ENCODE assay signal across 9 cellular contexts in the genomic region with DNA sequence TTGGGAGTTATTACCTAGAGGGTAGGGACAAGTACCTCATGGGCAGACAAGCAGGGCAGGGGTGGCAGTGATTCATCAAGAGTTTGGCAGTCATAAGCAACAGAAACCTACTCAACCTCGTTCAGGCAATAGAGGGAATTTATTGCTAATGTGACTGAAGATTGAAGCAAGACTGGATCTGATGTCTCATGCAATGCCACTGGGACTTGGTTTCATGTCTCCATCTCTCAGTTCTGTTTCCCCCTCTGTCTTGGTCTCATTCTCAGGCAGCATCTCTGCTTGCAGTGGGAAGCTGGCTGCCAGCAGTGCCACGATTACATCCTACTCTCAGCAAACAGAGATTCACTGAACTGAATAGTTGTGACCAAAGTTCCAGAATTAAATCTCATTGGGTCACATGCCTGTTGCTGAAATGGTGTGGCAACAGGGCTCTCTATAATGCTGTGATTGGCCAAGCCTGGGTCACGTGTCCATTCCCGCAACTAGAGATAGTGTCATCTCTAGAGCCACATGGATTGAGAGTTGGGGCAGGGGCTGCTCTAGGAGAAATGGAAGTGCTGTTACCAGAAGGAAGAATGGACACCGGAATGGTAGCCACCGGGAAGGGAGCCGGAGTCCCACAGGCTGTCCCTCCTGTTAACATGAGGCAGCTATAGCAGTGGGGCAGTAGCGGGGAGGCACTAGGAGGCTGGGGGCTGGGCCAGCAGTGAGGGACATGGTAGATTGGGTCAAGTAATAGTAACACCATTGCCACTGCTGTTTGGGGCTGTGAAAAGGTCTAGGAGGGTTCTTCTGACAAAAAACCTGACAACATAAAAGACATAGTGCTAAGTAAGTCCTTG. TPM values are rescaled to one million over a fixed set of nuclear protein-coding genes. Genes with fewer than 3 reads are reported as not detected.
DNase-seq lines count a peak whose midpoint lies in the region; TF ChIP-seq lines count a peak whose summit lies in the region.
"Had no signal": no experiment of that assay in that cellular context is flagged by ENCODE, and none has a peak within 500 bp of the region (broad histone marks: within the 10 kb centered on the region; RNA-seq: fewer than 3 reads in every experiment).

No MANE protein-coding gene starts in this region.

- H3K4me3 ChIP-seq in MG63 (no peak overlapping the region), neutrophil (ENCODE audit: low read depth in 1 of 2, low read length in 1 of 2) (no peak overlapping the region)

- peaks cover 4% of the 10 kb centered on the region for H3K36me3 Mint-ChIP-seq in progenitor cell of endocrine pancreas (ENCODE audit: insufficient read depth)

- peaks cover 24 to 29% of the 10 kb centered on the region in 2 experiments for H3K4me1 ChIP-seq in neutrophil (ENCODE audit: control insufficient read depth in 1 of 2, insufficient read depth in 1 of 2, low read depth in 1 of 2, low read length in 1 of 2)

- no peak overlapping the region for H3K27ac Mint-ChIP-seq in progenitor cell of endocrine pancreas

- DNase-seq in EH (ENCODE audit: low read depth): peak; percentile 35
- DNase-seq in MG63: peak; percentile 61
- DNase-seq in activated naive CD8-positive, alpha-beta T cell treated with anti-CD3 and anti-CD28 coated beads, Interleukin-2, amount 50 U/mL, for 16 hours (ENCODE audit: low read depth, low spot score): peak; percentile 27
- no peak for DNase-seq in central memory CD4-positive, alpha-beta T cell
- no peak for DNase-seq in COLO668 (lab: John Stamatoyannopoulos, UW; ENCODE audit: unreplicated experiment)
- DNase-seq in progenitor cell of endocrine pancreas (ENCODE audit: low spot score, unreplicated experiment): no peak
- DNase-seq in NK-92 treated with Interleukin-12 subunit alpha and Interleukin-12 subunit beta, amount 100 ng/mL, for 24 hours (lab: John Stamatoyannopoulos, UW): no peak
- DNase-seq: NCI-H774 had no signal

- H3K9me3 ChIP-seq in MG63 (peaks cover 4% of the 10 kb centered on the region), neutrophil (no peaks in the 10 kb centered on the region)

- H3K27me3 Mint-ChIP-seq in progenitor cell of endocrine pancreas: no peaks in the 10 kb centered on the region

- H3K36me3 ChIP-seq in MG63 (peaks cover 2% of the 10 kb centered on the region), neutrophil (no peaks in the 10 kb centered on the region)

- TF ChIP-seq CTCF in neutrophil (IDR thresholded peaks at IDR 0.05) (no peak), progenitor cell of endocrine pancreas (IDR thresholded peaks at IDR 0.05; ENCODE audit: unreplicated experiment) (no peak)

- H3K27ac ChIP-seq in neutrophil: peak overlapping the region; percentile 1

- no peak overlapping the region for H3K4me3 Mint-ChIP-seq in progenitor cell of endocrine pancreas (ENCODE audit: low read depth)

- H3K4me1 Mint-ChIP-seq in progenitor cell of endocrine pancreas (ENCODE audit: low read depth): peaks cover 10% of the 10 kb centered on the region

- no peaks in the 10 kb centered on the region for H3K27me3 ChIP-seq in MG63
- H3K27me3 ChIP-seq in neutrophil: no peaks in the 10 kb centered on the region

- H3K9me3 Mint-ChIP-seq in progenitor cell of endocrine pancreas (ENCODE audit: low read depth): peaks cover 4% of the 10 kb centered on the region

RNA-seq across cellular contexts. Expression of gene CDC42, which starts 3.9 kb away (rescaled TPM):
- 317 and 378 TPM in 2 replicates for total RNA-seq in MG63 (2014; rRNA removed; shearing (Covaris generic); ENCODE audit: low replicate concordance)
- 287 and 288 TPM in 2 replicates for total RNA-seq in progenitor cell of endocrine pancreas

RNA-seq across cellular contexts. Expression of gene CELA3A, which starts 47.1 kb away (rescaled TPM):
- not detected in 2 replicates for total RNA-seq in MG63 (2014; rRNA removed; shearing (Covaris generic); ENCODE audit: low replicate concordance)
- 1.5 and 3.1 TPM in 2 replicates for total RNA-seq in progenitor cell of endocrine pancreas

Comparison
In these comparisons a context has a peak if more than half of its experiments do, and no peak if none do; other contexts are left out.
1. DNase-seq: peak in EH (single experiment), MG63 (single experiment) and activated naive CD8-positive, alpha-beta T cell treated with anti-CD3 and anti-CD28 coated beads, Interleukin-2, amount 50 U/mL, for 16 hours (single experiment); none in central memory CD4-positive, alpha-beta T cell (single experiment), COLO668 (single experiment), progenitor cell of endocrine pancreas (single experiment) and NK-92 treated with Interleukin-12 subunit alpha and Interleukin-12 subunit beta, amount 100 ng/mL, for 24 hours (single experiment).